Comparison of ENCODE assay signal across 8 cellular contexts in genomic region chr12:6602526-6602925, GRCh38. TPM values are rescaled to one million over a fixed set of nuclear protein-coding genes. Genes with fewer than 3 reads are reported as not detected.
DNase-seq lines count a peak whose midpoint lies in the region; ATAC-seq, FAIRE-seq and TF ChIP-seq lines count a peak whose summit lies in the region.

No MANE protein-coding gene starts in this region.

- in situ Hi-C loops in GM12878 (cut with MboI), result no loop called here

- H3K9me3 Mint-ChIP-seq in natural killer cell, result no peaks in the 10 kb centered on the region

- peak overlapping the region; percentile 59 for H3K4me3 Mint-ChIP-seq in natural killer cell

- H4K20me1 ChIP-seq in GM12878 (ENCODE audit: control insufficient read depth, insufficient read depth), result peaks cover 14% of the 10 kb centered on the region

- no TSS peak for BruUV-seq in GM12878 (replicated peaks; lab: Mats Ljungman, UMichigan)

- no peak for TF ChIP-seq RAD21 in GM12878 (IDR thresholded peaks at IDR 0.05; ENCODE audit: insufficient read depth, low read depth, low read length)

- TF ChIP-seq CTCF in heart right ventricle (IDR thresholded peaks at IDR 0.05) (no peak), GM12878 (IDR thresholded peaks at IDR 0.05 in 2 of 3, conservative IDR thresholded peaks at IDR 0.05 in 1 of 3; ENCODE audit: control insufficient read depth in 2 of 3, extremely low read depth in 1 of 3, insufficient read depth in 1 of 3, low read depth in 3 of 3, low read length in 3 of 3) (no peak), natural killer cell (IDR thresholded peaks at IDR 0.05) (no peak), uterus (IDR thresholded peaks at IDR 0.05) (no peak)

- peaks cover 42% of the 10 kb centered on the region for H3K36me3 Mint-ChIP-seq in natural killer cell

- TF ChIP-seq EP300 in GM12878 (IDR thresholded peaks at IDR 0.05; ENCODE audit: borderline replicate concordance in 1 of 2, control insufficient read depth in 1 of 2, low read depth in 2 of 2, low read length in 2 of 2), result no peak

- H3K4me1 ChIP-seq in heart right ventricle, result peaks cover 9 to 49% (median 41%) of the 10 kb centered on the region in 9 donors
- H3K4me1 ChIP-seq in GM12878 (ENCODE audit: control insufficient read depth, insufficient read depth, low read length), result peaks cover 14% of the 10 kb centered on the region
- H3K4me1 ChIP-seq in uterus, result peaks cover 6 to 14% of the 10 kb centered on the region in 2 donors

- CTCF ChIA-PET in GM12878 (lab: Yijun Ruan, JAX), result interaction anchor here (0.8 to 4.9 kb wide), 10 partner anchors 13 to 82 kb away, joined by 3 to 43 read pairs (median 6); no protein-coding TSS in a partner anchor

- H3K9me3 ChIP-seq in heart right ventricle, result no peaks in the 10 kb centered on the region
- H3K9me3 ChIP-seq in GM12878 (replicated peaks; ENCODE audit: control insufficient read depth, insufficient read depth, low read length), result no peaks in the 10 kb centered on the region
- no peaks in the 10 kb centered on the region for H3K9me3 ChIP-seq in uterus

- H3K27ac Mint-ChIP-seq in natural killer cell, result peak overlapping the region in 1 of 2 donors; percentile 50

- no peak for FAIRE-seq in GM12878 (lab: Jason Lieb, UNC)

- peaks cover 49 to 50% of the 10 kb centered on the region in 2 donors for H3K4me1 Mint-ChIP-seq in natural killer cell

- no peaks in the 10 kb centered on the region for H3K27me3 ChIP-seq in heart right ventricle
- no peaks in the 10 kb centered on the region for H3K27me3 ChIP-seq in GM12878 (replicated peaks in 1 of 2; ENCODE audit: control insufficient read depth in 2 of 2, insufficient read depth in 2 of 2, low read length in 1 of 2)
- no peaks in the 10 kb centered on the region for H3K27me3 ChIP-seq in uterus

- H3K9ac ChIP-seq in GM12878 (ENCODE audit: control insufficient read depth, insufficient read depth, low read length), result no peak overlapping the region

- H3K36me3 ChIP-seq in heart right ventricle (peaks cover 10 to 76% (median 48%) of the 10 kb centered on the region in 9 donors), GM12878 (ENCODE audit: control insufficient read depth in 2 of 2, insufficient read depth in 2 of 2, low read length in 1 of 2) (peaks cover 29 to 39% of the 10 kb centered on the region in 2 experiments), uterus (no peaks in the 10 kb centered on the region)

- POLR2A ChIA-PET in GM12878 (lab: Charles Lee), result interaction anchor here (1.1 to 1.7 kb wide), 7 partner anchors 11 to 249 kb away, joined by 3 to 8 read pairs (median 3); partner anchors contain the start of genes USP5 and VAMP1

- SMC1A ChIA-PET in GM12878 (lab: Charles Lee; ENCODE audit: uncharacterized antibody, unreplicated experiment), result interaction anchor here (0.8 to 2.7 kb wide), 9 partner anchors 11 to 94 kb away, joined by 3 to 10 read pairs (median 4); no protein-coding TSS in a partner anchor

- peak overlapping the region in 3 of 10 donors; percentile 2 to 100 (median 15) for H3K4me3 ChIP-seq in heart right ventricle
- peak overlapping the region; percentile 99; the same call in 1 of the 2 replicates for H3K4me3 ChIP-seq in GM12878
- H3K4me3 ChIP-seq in uterus, result no peak overlapping the region

- no peak for ATAC-seq in heart right ventricle
- no peak for ATAC-seq in left cardiac atrium
- ATAC-seq in GM12878, result no peak
- no peak for ATAC-seq in natural killer cell
- no peak for ATAC-seq in GM19328 (IDR thresholded peaks at IDR 0.05; ENCODE audit: unreplicated experiment)

- RAD21 ChIA-PET in GM12878 (lab: Charles Lee; ENCODE audit: unreplicated experiment), result interaction anchor here (0.6 to 1.5 kb wide), 2 partner anchors 29 to 32 kb away, joined by 3 to 5 read pairs; no protein-coding TSS in a partner anchor

- intact Hi-C loops in heart right ventricle (cut with DNase I), result loop anchor here in 4 of 10 donors (5.0 kb wide), 2 partner anchors 35 to 40 kb away; partner anchors contain the start of gene NOP2 (in 3 of the 4)
- intact Hi-C loops in left cardiac atrium (cut with DNase I), result no loop called here
- intact Hi-C loops in GM12878 (cut with micrococcal nuclease; ENCODE audit: unreplicated experiment), result no loop called here
- intact Hi-C loops in natural killer cell (cut with micrococcal nuclease), result no loop called here
- intact Hi-C loops in uterus (cut with DNase I; ENCODE audit: low total_unique reads), result no loop called here

- TF ChIP-seq POLR2A in GM12878 (IDR thresholded peaks at IDR 0.05; ENCODE audit: low read depth, low read length), result no peak
- no peak for TF ChIP-seq POLR2A in uterus (IDR thresholded peaks at IDR 0.05)

- WGBS in heart right ventricle, 2 donors, result 40 to 48% methylated on average over 3 of the region's 3 CpGs
- WGBS in GM12878 (ENCODE audit: insufficient coverage, insufficient replicate concordance, low lambda C conversion rate, missing lambda C conversion rate), result 49% methylated on average over 3 of the region's 3 CpGs

- no peaks in the 10 kb centered on the region for H3K27me3 Mint-ChIP-seq in natural killer cell (ENCODE audit: low read depth in 2 of 2)

- no peak overlapping the region for H2AFZ ChIP-seq in GM12878 (ENCODE audit: control insufficient read depth, low read depth, low read length)

- DNase-seq in heart right ventricle (no peak), left cardiac atrium (no peak), GM12878 (ENCODE audit: low read depth, low spot score) (no peak), natural killer cell (no peak), uterus (no peak), NCI-H1048 (lab: John Stamatoyannopoulos, UW) (no peak), H4 (ENCODE audit: low spot score) (no peak)

- peaks cover 49% of the 10 kb centered on the region for H3K79me2 ChIP-seq in GM12878 (ENCODE audit: control insufficient read depth, insufficient read depth, low read length)

- H3K27ac ChIP-seq in heart right ventricle (peak overlapping the region in 7 of 10 donors; percentile 9 to 100 (median 46)), GM12878 (ENCODE audit: control insufficient read depth, insufficient read depth) (no peak overlapping the region), uterus (peak overlapping the region; percentile 50 to 98)

- peak overlapping the region; percentile 36; the same call in 1 of the 2 replicates for H3K4me2 ChIP-seq in GM12878 (ENCODE audit: control insufficient read depth, insufficient read depth)

RNA-seq across cellular contexts. Expression of gene CHD4, which starts 4.7 kb away (rescaled TPM):
- total RNA-seq in heart right ventricle (100 to 1,000 TPM; 125 to 201 (median 153) TPM), left cardiac atrium (100 to 1,000 TPM; 117 to 151 TPM), GM12878 (2014; rRNA removed) (303 and 304 TPM in 2 replicates), GM12878 (2014; rRNA removed; fragmentation: Illumina TruSeq; extraction: Trizol) (182 and 184 TPM in 2 replicates), GM12878 (2021) (323 and 342 TPM in 2 replicates), natural killer cell (100 to 1,000 TPM; 568 to 795 (median 658) TPM), uterus (100 to 1,000 TPM in 3 of 4 donors, 10 to 100 TPM in 1; 99.4 to 323 (median 247) TPM)
- polyA plus RNA-seq in heart right ventricle (100 to 1,000 TPM; 129 to 265 TPM), GM12878 (2011; rRNA removed) (83.6 and 113 TPM in 2 replicates), GM12878 (2014; fragmentation: Illumina TruSeq; extraction: Trizol) (250 and 254 TPM in 2 replicates), GM12878 (2014; fragmentation: Nextera tagmentation; extraction: Ambion mirVana) (100 to 1,000 TPM in 1 of 2 experiments, 10 to 100 TPM in 1; 58.6 to 109 TPM), GM12878 (2014; rRNA removed) (179 and 208 TPM in 2 replicates), GM12878 (2016; fragmentation: Nextera tagmentation; extraction: Ambion mirVana) (100 to 1,000 TPM in 1 of 2 experiments, 10 to 100 TPM in 1; 99.6 to 109 TPM)
- 232 and 247 TPM in 2 replicates for total RNA-seq in GM12878 (2013; cell fraction: nucleolus; rRNA removed)
- polyA plus RNA-seq in GM12878 (2011; ENCODE audit: low read depth), result 145 TPM
- 141 and 175 TPM in 2 replicates for polyA plus RNA-seq in GM12878 (2011; cell fraction: cytosol; rRNA removed)
- 211 and 406 TPM in 2 replicates for polyA plus RNA-seq in GM12878 (2011; cell fraction: nucleus; rRNA removed)
- polyA plus RNA-seq in GM12878 (2012), result 107 and 108 TPM in 2 replicates
- 223 and 229 TPM in 2 replicates for polyA minus RNA-seq in GM12878 (2011; rRNA and poly(A)+ RNA removed)
- polyA minus RNA-seq in GM12878 (2011; cell fraction: cytosol; rRNA and poly(A)+ RNA removed), result 125 and 140 TPM in 2 replicates
- 64.0 and 145 TPM in 2 replicates for polyA minus RNA-seq in GM12878 (2011; cell fraction: nucleus; rRNA and poly(A)+ RNA removed)
- total RNA-seq in H4 (2014; rRNA removed; shearing (Covaris generic)), result 242 and 246 TPM in 2 replicates

RNA-seq across cellular contexts. Expression of gene LPAR5, which starts 33.2 kb away (rescaled TPM):
- total RNA-seq in heart right ventricle (10 to 100 TPM in 1 of 10 donors, 1 to 10 TPM in 9; 2.1 to 10.0 (median 4.4) TPM), left cardiac atrium (1 to 10 TPM; 1.8 to 2.9 TPM), GM12878 (2014; rRNA removed) (4.1 and 4.6 TPM in 2 replicates), GM12878 (2014; rRNA removed; fragmentation: Illumina TruSeq; extraction: Trizol) (2.0 and 2.1 TPM in 2 replicates), GM12878 (2021) (7.9 and 8.2 TPM in 2 replicates), natural killer cell (10 to 100 TPM in 2 of 3 donors, 1 to 10 TPM in 1; 10.0 to 27.8 (median 17.3) TPM), uterus (1 to 10 TPM in 1 of 4 donors, under 1 TPM in 1, not detected in 2; 0.61 to 1.3 TPM)
- polyA plus RNA-seq in heart right ventricle (1 to 10 TPM; 1.7 to 4.4 TPM), GM12878 (2011; rRNA removed) (4.2 and 5.7 TPM in 2 replicates), GM12878 (2014; fragmentation: Illumina TruSeq; extraction: Trizol) (4.5 and 5.2 TPM in 2 replicates), GM12878 (2014; fragmentation: Nextera tagmentation; extraction: Ambion mirVana) (1 to 10 TPM; 1.3 to 1.7 TPM), GM12878 (2014; rRNA removed) (6.1 and 7.2 TPM in 2 replicates), GM12878 (2016; fragmentation: Nextera tagmentation; extraction: Ambion mirVana) (1 to 10 TPM; 5.4 to 5.6 TPM)
- 21.8 and 24.3 TPM in 2 replicates for total RNA-seq in GM12878 (2013; cell fraction: nucleolus; rRNA removed)
- polyA plus RNA-seq in GM12878 (2011; ENCODE audit: low read depth), result 2.0 TPM
- 10.9 and 12.6 TPM in 2 replicates for polyA plus RNA-seq in GM12878 (2011; cell fraction: cytosol; rRNA removed)
- 7.1 and 8.7 TPM in 2 replicates for polyA plus RNA-seq in GM12878 (2011; cell fraction: nucleus; rRNA removed)
- 2.7 and 5.0 TPM in 2 replicates for polyA plus RNA-seq in GM12878 (2012)
- 6.6 and 10.1 TPM in 2 replicates for polyA minus RNA-seq in GM12878 (2011; rRNA and poly(A)+ RNA removed)
- 6.5 and 8.4 TPM in 2 replicates for polyA minus RNA-seq in GM12878 (2011; cell fraction: cytosol; rRNA and poly(A)+ RNA removed)
- 3.3 and 6.4 TPM in 2 replicates for polyA minus RNA-seq in GM12878 (2011; cell fraction: nucleus; rRNA and poly(A)+ RNA removed)
- total RNA-seq in H4 (2014; rRNA removed; shearing (Covaris generic)), result 0.04 TPM in 1 of 2 replicates, not detected in the other

RNA-seq across cellular contexts. Expression of gene NOP2, which starts 34.4 kb away (rescaled TPM):
- 10 to 100 TPM; 11.1 to 29.2 (median 15.3) TPM for total RNA-seq in heart right ventricle
- polyA plus RNA-seq in heart right ventricle, result 10 to 100 TPM; 18.5 to 31.1 TPM
- total RNA-seq in left cardiac atrium, result 10 to 100 TPM; 16.0 to 30.5 TPM
- 92.6 and 92.8 TPM in 2 replicates for total RNA-seq in GM12878 (2013; cell fraction: nucleolus; rRNA removed)
- 93.6 and 97.4 TPM in 2 replicates for total RNA-seq in GM12878 (2014; rRNA removed)
- total RNA-seq in GM12878 (2014; rRNA removed; fragmentation: Illumina TruSeq; extraction: Trizol), result 61.3 and 62.3 TPM in 2 replicates
- total RNA-seq in GM12878 (2021), result 99.1 and 102 TPM in 2 replicates
- polyA plus RNA-seq in GM12878 (2011; ENCODE audit: low read depth), result 48.7 TPM
- polyA plus RNA-seq in GM12878 (2011; rRNA removed), result 74.7 and 91.2 TPM in 2 replicates
- 67.5 and 81.8 TPM in 2 replicates for polyA plus RNA-seq in GM12878 (2011; cell fraction: cytosol; rRNA removed)
- 193 and 252 TPM in 2 replicates for polyA plus RNA-seq in GM12878 (2011; cell fraction: nucleus; rRNA removed)
- 40.1 and 60.0 TPM in 2 replicates for polyA plus RNA-seq in GM12878 (2012)
- polyA plus RNA-seq in GM12878 (2014; fragmentation: Illumina TruSeq; extraction: Trizol), result 116 and 121 TPM in 2 replicates
- polyA plus RNA-seq in GM12878 (2014; fragmentation: Nextera tagmentation; extraction: Ambion mirVana), result 10 to 100 TPM; 26.5 to 27.3 TPM
- polyA plus RNA-seq in GM12878 (2014; rRNA removed), result 96.9 and 98.8 TPM in 2 replicates
- 100 to 1,000 TPM; 112 to 114 TPM for polyA plus RNA-seq in GM12878 (2016; fragmentation: Nextera tagmentation; extraction: Ambion mirVana)
- 36.6 and 67.0 TPM in 2 replicates for polyA minus RNA-seq in GM12878 (2011; rRNA and poly(A)+ RNA removed)
- 19.4 and 32.1 TPM in 2 replicates for polyA minus RNA-seq in GM12878 (2011; cell fraction: cytosol; rRNA and poly(A)+ RNA removed)
- polyA minus RNA-seq in GM12878 (2011; cell fraction: nucleus; rRNA and poly(A)+ RNA removed), result 30.7 and 68.6 TPM in 2 replicates
- total RNA-seq in natural killer cell, result 100 to 1,000 TPM in 1 of 3 donors, 10 to 100 TPM in 2; 85.2 to 105 (median 89.1) TPM
- 10 to 100 TPM in 2 of 4 donors, 1 to 10 TPM in 2; 4.1 to 47.6 (median 10.1) TPM for total RNA-seq in uterus
- total RNA-seq in H4 (2014; rRNA removed; shearing (Covaris generic)), result 64.3 and 90.3 TPM in 2 replicates

RNA-seq across cellular contexts. Expression of gene ACRBP, which starts 44.7 kb away (rescaled TPM):
- 1 to 10 TPM in 4 of 10 donors, under 1 TPM in 5, not detected in 1; 0.25 to 4.1 (median 0.79) TPM for total RNA-seq in heart right ventricle
- under 1 TPM; 0.29 to 0.43 TPM for polyA plus RNA-seq in heart right ventricle
- under 1 TPM; 0.60 to 0.88 TPM for total RNA-seq in left cardiac atrium
- total RNA-seq in GM12878 (2013; cell fraction: nucleolus; rRNA removed), result 4.5 and 4.9 TPM in 2 replicates
- total RNA-seq in GM12878 (2014; rRNA removed), result 0.27 and 1.1 TPM in 2 replicates
- total RNA-seq in GM12878 (2014; rRNA removed; fragmentation: Illumina TruSeq; extraction: Trizol), result 0.69 and 1.1 TPM in 2 replicates
- total RNA-seq in GM12878 (2021), result 1.4 and 1.8 TPM in 2 replicates
- 0.55 TPM for polyA plus RNA-seq in GM12878 (2011; ENCODE audit: low read depth)
- 0.80 and 0.84 TPM in 2 replicates for polyA plus RNA-seq in GM12878 (2011; rRNA removed)
- 0.94 and 1.2 TPM in 2 replicates for polyA plus RNA-seq in GM12878 (2011; cell fraction: cytosol; rRNA removed)
- 4.5 and 4.6 TPM in 2 replicates for polyA plus RNA-seq in GM12878 (2011; cell fraction: nucleus; rRNA removed)
- 0.73 and 1.9 TPM in 2 replicates for polyA plus RNA-seq in GM12878 (2012)
- polyA plus RNA-seq in GM12878 (2014; fragmentation: Illumina TruSeq; extraction: Trizol), result 0.75 and 1.5 TPM in 2 replicates
- polyA plus RNA-seq in GM12878 (2014; fragmentation: Nextera tagmentation; extraction: Ambion mirVana), result under 1 TPM; 0.64 to 0.80 TPM
- 0.80 and 0.94 TPM in 2 replicates for polyA plus RNA-seq in GM12878 (2014; rRNA removed)
- 1 to 10 TPM in 1 of 2 experiments, under 1 TPM in 1; 0.54 to 1.3 TPM for polyA plus RNA-seq in GM12878 (2016; fragmentation: Nextera tagmentation; extraction: Ambion mirVana)
- polyA minus RNA-seq in GM12878 (2011; rRNA and poly(A)+ RNA removed), result 1.3 and 3.7 TPM in 2 replicates
- polyA minus RNA-seq in GM12878 (2011; cell fraction: cytosol; rRNA and poly(A)+ RNA removed), result not detected in 2 replicates
- 2.3 and 2.4 TPM in 2 replicates for polyA minus RNA-seq in GM12878 (2011; cell fraction: nucleus; rRNA and poly(A)+ RNA removed)
- 10 to 100 TPM in 1 of 3 donors, 1 to 10 TPM in 2; 2.1 to 12.2 (median 4.7) TPM for total RNA-seq in natural killer cell
- 1 to 10 TPM in 2 of 4 donors, under 1 TPM in 1, not detected in 1; 0.35 to 1.6 (median 1.5) TPM for total RNA-seq in uterus
- total RNA-seq in H4 (2014; rRNA removed; shearing (Covaris generic)), result not detected in 2 replicates

RNA-seq across cellular contexts. Expression of gene IFFO1, which starts 46.7 kb away (rescaled TPM):
- total RNA-seq in heart right ventricle (10 to 100 TPM; 10.5 to 21.6 (median 17.3) TPM), left cardiac atrium (10 to 100 TPM; 18.1 to 19.5 TPM), GM12878 (2014; rRNA removed) (6.3 and 7.1 TPM in 2 replicates), GM12878 (2014; rRNA removed; fragmentation: Illumina TruSeq; extraction: Trizol) (4.7 and 5.1 TPM in 2 replicates), GM12878 (2021) (14.4 and 16.6 TPM in 2 replicates), natural killer cell (10 to 100 TPM; 51.5 to 67.7 (median 62.3) TPM), uterus (10 to 100 TPM; 17.1 to 50.6 (median 32.8) TPM)
- polyA plus RNA-seq in heart right ventricle (10 to 100 TPM; 14.3 to 30.5 TPM), GM12878 (2011; rRNA removed) (5.0 and 7.1 TPM in 2 replicates), GM12878 (2014; fragmentation: Illumina TruSeq; extraction: Trizol) (2.2 and 5.4 TPM in 2 replicates), GM12878 (2014; fragmentation: Nextera tagmentation; extraction: Ambion mirVana) (under 1 TPM; 0.50 to 0.93 TPM), GM12878 (2014; rRNA removed) (20.9 and 21.8 TPM in 2 replicates), GM12878 (2016; fragmentation: Nextera tagmentation; extraction: Ambion mirVana) (1 to 10 TPM; 2.7 to 8.8 TPM)
- 9.8 and 9.9 TPM in 2 replicates for total RNA-seq in GM12878 (2013; cell fraction: nucleolus; rRNA removed)
- polyA plus RNA-seq in GM12878 (2011; ENCODE audit: low read depth), result 4.4 TPM
- 7.4 and 12.0 TPM in 2 replicates for polyA plus RNA-seq in GM12878 (2011; cell fraction: cytosol; rRNA removed)
- 49.7 and 69.0 TPM in 2 replicates for polyA plus RNA-seq in GM12878 (2011; cell fraction: nucleus; rRNA removed)
- 7.9 and 10.3 TPM in 2 replicates for polyA plus RNA-seq in GM12878 (2012)
- polyA minus RNA-seq in GM12878 (2011; rRNA and poly(A)+ RNA removed), result 3.4 and 5.6 TPM in 2 replicates
- polyA minus RNA-seq in GM12878 (2011; cell fraction: cytosol; rRNA and poly(A)+ RNA removed), result 1.3 and 2.7 TPM in 2 replicates
- polyA minus RNA-seq in GM12878 (2011; cell fraction: nucleus; rRNA and poly(A)+ RNA removed), result 6.2 and 14.2 TPM in 2 replicates
- 2.1 and 5.4 TPM in 2 replicates for total RNA-seq in H4 (2014; rRNA removed; shearing (Covaris generic))
